ENCODE assay signal across 17 cellular contexts in the genomic region with DNA sequence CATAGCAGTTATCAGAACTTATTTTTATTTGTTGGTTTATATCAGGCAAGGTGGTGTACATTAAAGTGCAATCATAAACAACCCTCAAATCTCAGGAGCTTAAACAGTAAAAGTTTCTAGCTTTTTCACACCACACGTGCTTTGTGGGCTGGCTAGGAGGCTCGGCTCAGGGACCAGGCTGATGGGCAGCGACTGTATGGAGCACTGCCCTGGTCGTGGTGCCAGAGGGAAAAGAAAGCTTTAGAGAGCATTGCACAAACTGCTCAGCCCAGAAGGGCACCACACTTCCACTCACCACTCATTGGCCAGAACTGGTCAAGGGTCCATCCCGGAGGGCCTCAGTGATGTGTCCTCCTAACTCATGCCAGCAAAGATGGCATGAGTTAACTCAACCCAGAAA.
"Had no signal": no experiment of that assay in that cellular context is flagged by ENCODE, and none has a peak within 500 bp of the region (broad histone marks: within the 10 kb centered on the region; RNA-seq: fewer than 3 reads in every experiment).

No MANE protein-coding gene starts in this region.

- H3K27ac ChIP-seq: ascending aorta, sigmoid colon, spleen, thoracic aorta, upper lobe of left lung had no signal

- ATAC-seq: activated T-cell treated with anti-CD3 and anti-CD28 coated beads, Interleukin-2, amount 50 U/mL, for 72 hours; stimulated activated naive B cell treated with anti-CD40 and anti-IgM and Interleukin-4, amounts not matched to agents 10 μg/mL and 1 μg/mL and 100 μg/mL, for 72 hours had no signal

- H3K4me1 ChIP-seq: ascending aorta, sigmoid colon, upper lobe of left lung had no signal

- H3K9me3 ChIP-seq: ascending aorta, mucosa of descending colon, sigmoid colon, spleen, thoracic aorta, upper lobe of left lung had no signal

- H3K36me3 ChIP-seq: ascending aorta, sigmoid colon, spleen, thoracic aorta, upper lobe of left lung had no signal

- DNase-seq: activated CD4-positive, alpha-beta T cell treated with anti-CD3 and anti-CD28 coated beads, Interleukin-2, amount 50 U/mL, for 4 hours; activated effector memory CD4-positive, alpha-beta T cell treated with anti-CD3 and anti-CD28 coated beads, Interleukin-2, amount 50 U/mL, for 16 hours; activated naive CD4-positive, alpha-beta T cell treated with anti-CD3 and anti-CD28 coated beads, Interleukin-2, amount 50 U/mL, for 16 hours; activated T-cell treated with anti-CD3 and anti-CD28 coated beads, Interleukin-2, amount 50 U/mL, for 72 hours; cerebellar nuclear complex; cortex of kidney; islet precursor cell; mucosa of descending colon; naive B cell; sigmoid colon; spleen; stimulated activated naive B cell treated with anti-CD40 and anti-IgM and Interleukin-4, amounts not matched to agents 10 μg/mL and 1 μg/mL and 100 μg/mL, for 72 hours; upper lobe of left lung had no signal

- FAIRE-seq: endometrium, TTC549 had no signal

- H3K27me3 ChIP-seq: ascending aorta, sigmoid colon, spleen, upper lobe of left lung had no signal

- H3K4me3 ChIP-seq: ascending aorta, mucosa of descending colon, sigmoid colon, spleen, thoracic aorta, upper lobe of left lung had no signal
